8 cellular contexts compared by ENCODE assay signal in genomic region chr3:49673715-49674490, GRCh38. TPM values are rescaled to one million over a fixed set of nuclear protein-coding genes. Genes with fewer than 3 reads are reported as not detected.
DNase-seq lines count a peak whose midpoint lies in the region; ATAC-seq and TF ChIP-seq lines count a peak whose summit lies in the region.

TSS of gene APEH (plus strand) at chr3:49674351. CDS start at chr3:49674402, 51 bp downstream.

- H3K27ac Mint-ChIP-seq in stimulated activated effector memory CD8-positive, alpha-beta T cell treated with anti-CD3 and anti-CD28 coated beads, Interleukin-12 subunit alpha, Interleukin-12 subunit beta, amount 100 ng/mL, for 72 hours, result peak within 1 kb of the TSS; percentile 98

- peak; percentile 60 for ATAC-seq in GM21367 (IDR thresholded peaks at IDR 0.05; ENCODE audit: unreplicated experiment)
- ATAC-seq in stimulated activated effector memory CD8-positive, alpha-beta T cell treated with anti-CD3 and anti-CD28 coated beads, Interleukin-12 subunit alpha, Interleukin-12 subunit beta, amount 100 ng/mL, for 72 hours, result peak; percentile 91

- H3K9me3 ChIP-seq in HUES48 (ENCODE audit: control insufficient read depth, insufficient read depth, low read length), result no peaks in the 10 kb centered on the region

- peaks cover 35% of the 10 kb centered on the region for H3K4me1 Mint-ChIP-seq in stimulated activated effector memory CD8-positive, alpha-beta T cell treated with anti-CD3 and anti-CD28 coated beads, Interleukin-12 subunit alpha, Interleukin-12 subunit beta, amount 100 ng/mL, for 72 hours

- no peak for TF ChIP-seq CTCF in C4-2B (conservative IDR thresholded peaks at IDR 0.05)
- no peak for TF ChIP-seq CTCF in epithelial cell of proximal tubule (conservative IDR thresholded peaks at IDR 0.05; ENCODE audit: low read depth, low read length)

- H3K4me3 Mint-ChIP-seq in stimulated activated effector memory CD8-positive, alpha-beta T cell treated with anti-CD3 and anti-CD28 coated beads, Interleukin-12 subunit alpha, Interleukin-12 subunit beta, amount 100 ng/mL, for 72 hours, result peak within 1 kb of the TSS; percentile 86

- H3K27ac ChIP-seq in C4-2B (peak within 1 kb of the TSS; percentile 97), HUES48 (ENCODE audit: low read depth, low read length) (peak within 1 kb of the TSS; percentile 95)

- 0 out of 2 replicates have a peak, but pooled peaks cover 3% of the 10 kb centered on the region for H3K4me1 ChIP-seq in HUES48 (ENCODE audit: control insufficient read depth, insufficient read depth, low read length)

- no peaks in the 10 kb centered on the region for H3K9me3 Mint-ChIP-seq in stimulated activated effector memory CD8-positive, alpha-beta T cell treated with anti-CD3 and anti-CD28 coated beads, Interleukin-12 subunit alpha, Interleukin-12 subunit beta, amount 100 ng/mL, for 72 hours

- H3K27me3 ChIP-seq in HUES48 (ENCODE audit: control insufficient read depth, insufficient read depth, low read length), result no peaks in the 10 kb centered on the region

- H3K4me3 ChIP-seq in HUES48 (ENCODE audit: low read depth, low read length), result peak within 1 kb of the TSS; percentile 93
- peak within 1 kb of the TSS; percentile 91 for H3K4me3 ChIP-seq in epithelial cell of proximal tubule (ENCODE audit: low read depth, low read length)

- peak; percentile 94 to 96 for DNase-seq in activated CD8-positive, alpha-beta memory T cell treated with anti-CD3 and anti-CD28 coated beads for 4 hours (ENCODE audit: low read depth in 2 of 2)
- DNase-seq in epithelial cell of proximal tubule (ENCODE audit: low read depth) (peak; percentile 76), myocyte (ENCODE audit: low read depth) (peak; percentile 98), NCI-H526 treated with DMSO at 0.1 percent for 48 hours (lab: John Stamatoyannopoulos, UW) (no peak)
- DNase-seq in stimulated activated effector memory CD8-positive, alpha-beta T cell treated with anti-CD3 and anti-CD28 coated beads, Interleukin-12 subunit alpha, Interleukin-12 subunit beta, amount 100 ng/mL, for 72 hours (ENCODE audit: low spot score in 2 of 2), result peak; percentile 98 to 99

- H3K9ac ChIP-seq in HUES48 (ENCODE audit: low read depth, low read length), result peak within 1 kb of the TSS; percentile 77

- peaks cover 37% of the 10 kb centered on the region for H3K36me3 ChIP-seq in HUES48 (ENCODE audit: control insufficient read depth, insufficient read depth, low read length)

- H3K36me3 Mint-ChIP-seq in stimulated activated effector memory CD8-positive, alpha-beta T cell treated with anti-CD3 and anti-CD28 coated beads, Interleukin-12 subunit alpha, Interleukin-12 subunit beta, amount 100 ng/mL, for 72 hours, result peaks cover 30% of the 10 kb centered on the region

RNA-seq across cellular contexts. Expression of gene APEH, which starts in this region (rescaled TPM):
- total RNA-seq in epithelial cell of proximal tubule (126 and 199 TPM in 2 replicates), myocyte (121 and 124 TPM in 2 replicates)
- polyA plus RNA-seq in myocyte (2012), result 116 TPM
